Comparison of ENCODE assay signal across 1 cellular context in the genomic region with DNA sequence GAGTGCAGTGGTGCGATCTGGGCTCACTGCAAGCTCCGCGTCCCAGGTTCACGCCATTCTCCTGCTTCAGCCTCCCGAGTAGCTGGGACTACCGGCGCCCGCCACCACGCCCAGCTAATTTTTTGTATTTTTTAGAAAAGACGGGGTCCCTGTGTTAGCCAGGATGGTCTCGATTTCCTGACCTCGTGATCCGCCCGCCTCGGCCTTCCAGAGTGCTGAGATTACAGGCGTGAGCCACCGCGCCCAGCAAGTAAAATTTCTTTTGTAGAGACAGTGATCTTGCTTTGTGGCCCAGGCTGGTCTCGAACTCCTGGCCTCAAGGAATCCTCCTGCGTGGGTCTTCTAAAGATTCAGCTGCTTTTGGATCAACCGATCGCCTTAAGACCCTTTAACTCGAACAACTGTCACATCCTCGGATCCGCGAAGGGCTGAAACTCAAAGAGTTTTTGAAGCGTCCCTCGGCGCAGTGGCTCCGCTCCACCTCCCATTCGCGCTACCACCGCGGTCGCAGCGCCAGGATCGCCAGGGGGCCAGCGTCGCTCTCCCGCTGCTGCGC.
TF ChIP-seq lines count a peak whose summit lies in the region.
"Not testable (repeated sequence)": the region's sequence is repeated elsewhere in the genome, so short reads cannot be mapped to it uniquely, and the experiment has no call there.

No MANE protein-coding gene starts in this region.

TF ChIP-seq in K562, 482 proteins besides CTCF, POLR2A, EP300 and RAD21 (continued from another document):
- TF ChIP-seq DEAF1 (CRISPR knock-in tag; IDR thresholded peaks at IDR 0.05) = peak; percentile 12; the same call in 1 of the 2 replicates
- peak; percentile 76; the same call in 1 of the 2 replicates for TF ChIP-seq NFRKB (IDR thresholded peaks at IDR 0.05; ENCODE audit: low read depth)
- TF ChIP-seq THAP12 (CRISPR knock-in tag; IDR thresholded peaks at IDR 0.05) = 0 out of 2 replicates have a peak, but pooled peaks have one; percentile 7
- peak; percentile 56; the same call in 1 of the 2 replicates for TF ChIP-seq ERF (CRISPR knock-in tag; IDR thresholded peaks at IDR 0.05)
- TF ChIP-seq STAG1 (CRISPR knock-in tag; IDR thresholded peaks at IDR 0.05; ENCODE audit: borderline replicate concordance) = 0 out of 2 replicates have a peak, but pooled peaks have one; percentile 24
- peak; percentile 49; the same call in 1 of the 2 replicates for TF ChIP-seq DNMT1 (IDR thresholded peaks at IDR 0.05)
- TF ChIP-seq CHD4 (IDR thresholded peaks at IDR 0.05; ENCODE audit: insufficient read depth, insufficient replicate concordance, low read depth, low read length, poor library complexity, severe bottlenecking) = peak; percentile 88
- peak; percentile 29; the same call in 1 of the 2 replicates for TF ChIP-seq SMARCA4 (IDR thresholded peaks at IDR 0.05)
- TF ChIP-seq, protein P1, sequence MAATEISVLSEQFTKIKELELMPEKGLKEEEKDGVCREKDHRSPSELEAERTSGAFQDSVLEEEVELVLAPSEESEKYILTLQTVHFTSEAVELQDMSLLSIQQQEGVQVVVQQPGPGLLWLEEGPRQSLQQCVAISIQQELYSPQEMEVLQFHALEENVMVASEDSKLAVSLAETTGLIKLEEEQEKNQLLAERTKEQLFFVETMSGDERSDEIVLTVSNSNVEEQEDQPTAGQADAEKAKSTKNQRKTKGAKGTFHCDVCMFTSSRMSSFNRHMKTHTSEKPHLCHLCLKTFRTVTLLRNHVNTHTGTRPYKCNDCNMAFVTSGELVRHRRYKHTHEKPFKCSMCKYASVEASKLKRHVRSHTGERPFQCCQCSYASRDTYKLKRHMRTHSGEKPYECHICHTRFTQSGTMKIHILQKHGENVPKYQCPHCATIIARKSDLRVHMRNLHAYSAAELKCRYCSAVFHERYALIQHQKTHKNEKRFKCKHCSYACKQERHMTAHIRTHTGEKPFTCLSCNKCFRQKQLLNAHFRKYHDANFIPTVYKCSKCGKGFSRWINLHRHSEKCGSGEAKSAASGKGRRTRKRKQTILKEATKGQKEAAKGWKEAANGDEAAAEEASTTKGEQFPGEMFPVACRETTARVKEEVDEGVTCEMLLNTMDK (IDR thresholded peaks at IDR 0.05; ENCODE audit: borderline replicate concordance, insufficient read depth, low read depth, low read length, poor library complexity, severe bottlenecking) = peak; percentile 87
- TF ChIP-seq KDM1A (IDR thresholded peaks at IDR 0.05) = peak; percentile 10 to 20; a peak in 1 of 4 replicates
- TF ChIP-seq TOE1 (IDR thresholded peaks at IDR 0.05; ENCODE audit: borderline replicate concordance) = 0 out of 2 replicates have a peak, but pooled peaks have one; percentile 49
- peak; percentile 44; the same call in 1 of the 2 replicates for TF ChIP-seq TOE1 (CRISPR knock-in tag; IDR thresholded peaks at IDR 0.05; ENCODE audit: borderline replicate concordance, low read depth)
- TF ChIP-seq KDM4B (IDR thresholded peaks at IDR 0.05; ENCODE audit: borderline replicate concordance in 2 of 2, low read depth in 1 of 2) = 0 out of 4 replicates have a peak, but pooled peaks of 1 of the 2 experiments have one; percentile 40
- peak in 1 of 2 experiments; percentile 80 for TF ChIP-seq AFF1 (IDR thresholded peaks at IDR 0.05; ENCODE audit: low read depth in 1 of 2, partially characterized antibody in 2 of 2)
- not testable (repeated sequence) for TF ChIP-seq MYC (IDR thresholded peaks at IDR 0.05; ENCODE audit: low read depth, low read length)
- peak; percentile 71; the same call in 1 of the 2 replicates for TF ChIP-seq MYC (CRISPR knock-in tag; IDR thresholded peaks at IDR 0.05; ENCODE audit: borderline replicate concordance, low read depth)
- peak; percentile 85 for TF ChIP-seq ZNF395 (CRISPR knock-in tag; IDR thresholded peaks at IDR 0.05)
- peak; percentile 76 for TF ChIP-seq BCOR (IDR thresholded peaks at IDR 0.05)
- TF ChIP-seq ARID1B (IDR thresholded peaks at IDR 0.05) = 0 out of 2 replicates have a peak, but pooled peaks have one; percentile 27
